8 cellular contexts compared by ENCODE assay signal in the genomic region with DNA sequence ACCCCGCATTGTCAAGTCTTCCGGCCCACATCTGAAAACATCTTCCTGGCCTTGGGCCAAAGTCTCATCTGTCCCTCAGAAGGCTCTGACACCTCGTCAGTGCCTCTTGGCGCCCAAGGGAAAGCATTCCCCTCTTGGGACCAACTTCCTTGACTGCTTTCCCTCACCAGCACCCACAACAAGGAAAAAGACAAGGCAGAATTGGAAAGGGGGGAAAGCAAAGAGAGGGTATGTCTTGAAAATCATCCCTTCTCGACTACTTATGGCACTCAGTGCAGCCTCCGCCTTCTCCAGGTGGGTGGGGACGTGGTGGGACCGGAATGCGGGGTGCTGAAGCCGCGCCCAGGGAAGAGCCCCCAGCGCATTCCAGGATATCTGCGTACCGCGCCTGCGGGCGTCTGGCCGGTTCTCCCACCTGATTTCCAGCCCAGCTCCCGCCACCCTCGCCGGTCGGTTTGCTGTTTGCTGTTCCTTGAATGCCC. TPM values are rescaled to one million over a fixed set of nuclear protein-coding genes. Genes with fewer than 3 reads are reported as not detected.
A peak's percentile ranks its signal among the peaks of the same experiment; 100 is the strongest.
DNase-seq lines count a peak whose midpoint lies in the region; ATAC-seq and TF ChIP-seq lines count a peak whose summit lies in the region.

No MANE protein-coding gene starts in this region.

- peak overlapping the region; percentile 89 for H3K4me3 ChIP-seq in ACC112 (ENCODE audit: low read depth, low read length)
- H3K4me3 ChIP-seq in lung: peak overlapping the region; percentile 55
- H3K4me3 ChIP-seq in upper lobe of left lung: peak overlapping the region; percentile 56 to 75 (median 68)

- 1% methylated on average over 22 of the region's 22 CpGs for WGBS in lung, 2 donors
- 0 to 4% methylated on average over 17 to 22 of the region's 22 CpGs for WGBS in upper lobe of left lung, 2 donors

- no peak for TF ChIP-seq EP300 in upper lobe of left lung (IDR thresholded peaks at IDR 0.05)

- H3K79me2 ChIP-seq in ACC112 (ENCODE audit: control insufficient read depth, insufficient read depth, low read length, unreplicated experiment): peaks cover 27% of the 10 kb centered on the region

- no peak for TF ChIP-seq CTCF in chondrocyte (IDR thresholded peaks at IDR 0.05)
- no peak for TF ChIP-seq CTCF in lung (IDR thresholded peaks at IDR 0.05; ENCODE audit: control extremely low read depth, extremely low read depth)
- TF ChIP-seq CTCF in upper lobe of left lung (IDR thresholded peaks at IDR 0.05): no peak

- H3K4me1 ChIP-seq in ACC112 (ENCODE audit: control insufficient read depth, insufficient read depth, low read length, unreplicated experiment) (peaks cover 25% of the 10 kb centered on the region), lung (ENCODE audit: control insufficient read depth in 2 of 2, insufficient read depth in 2 of 2, low read length in 2 of 2) (peaks cover 12 to 13% of the 10 kb centered on the region in 2 donors), upper lobe of left lung (peaks cover 60 to 85% (median 65%) of the 10 kb centered on the region in 4 donors)

- H3K36me3 ChIP-seq in ACC112 (ENCODE audit: insufficient read depth, low read length): no peaks in the 10 kb centered on the region
- peaks cover 0 to 9% of the 10 kb centered on the region in 2 donors for H3K36me3 ChIP-seq in lung (ENCODE audit: control insufficient read depth in 2 of 2, insufficient read depth in 2 of 2, low read length in 2 of 2)
- H3K36me3 ChIP-seq in upper lobe of left lung: peaks cover 0 to 28% (median 11%) of the 10 kb centered on the region in 4 donors

- DNase-seq in NCI-H774 (lab: John Stamatoyannopoulos, UW) (peak; percentile 40), chondrocyte (ENCODE audit: low spot score) (peak; percentile 86), lung (ENCODE audit: low spot score) (peak; percentile 49), upper lobe of left lung (peak; percentile 56 to 86), NCI-H1930 (lab: John Stamatoyannopoulos, UW) (no peak)
- no peak for DNase-seq in stimulated activated CD4-positive, alpha-beta T cell treated with anti-CD3 and anti-CD28 coated beads, Interleukin-4, amount 100 ng/mL, for 24 hours

- peak overlapping the region; percentile 94 for H3K27ac Mint-ChIP-seq in chondrocyte (ENCODE audit: unreplicated experiment)

- H2AFZ ChIP-seq in ACC112 (ENCODE audit: low read length, unreplicated experiment): peak overlapping the region; percentile 16

- no peaks in the 10 kb centered on the region for H3K9me3 Mint-ChIP-seq in chondrocyte (ENCODE audit: low read depth)

- no peaks in the 10 kb centered on the region for H3K27me3 Mint-ChIP-seq in chondrocyte (ENCODE audit: low read depth)

- H3K27me3 ChIP-seq in ACC112 (ENCODE audit: insufficient read depth, low read length) (no peaks in the 10 kb centered on the region), lung (ENCODE audit: control insufficient read depth, insufficient read depth) (no peaks in the 10 kb centered on the region), upper lobe of left lung (no peaks in the 10 kb centered on the region)

- ATAC-seq in GM18511 (IDR thresholded peaks at IDR 0.05; ENCODE audit: unreplicated experiment) (peak; percentile 5), lung (ENCODE audit: insufficient read depth, low FRiP score) (no peak), upper lobe of left lung (ENCODE audit: low FRiP score in 2 of 2) (no peak)

- peaks cover 73% of the 10 kb centered on the region for H3K4me1 Mint-ChIP-seq in chondrocyte (ENCODE audit: low read depth)

- H3K27ac ChIP-seq in ACC112 (ENCODE audit: low read depth, low read length) (peak overlapping the region; percentile 86), lung (ENCODE audit: low read depth in 1 of 2, low read length in 1 of 2) (peak overlapping the region; percentile 94 to 96), upper lobe of left lung (peak overlapping the region; percentile 94 to 98 (median 97))

- H3K4me3 Mint-ChIP-seq in chondrocyte (ENCODE audit: unreplicated experiment): peak overlapping the region; percentile 88

- peak in 1 of 4 donors; percentile 10 for TF ChIP-seq POLR2A in upper lobe of left lung (IDR thresholded peaks at IDR 0.05)

- H3K9me3 ChIP-seq in lung (ENCODE audit: control insufficient read depth in 2 of 2, insufficient read depth in 1 of 2, low read length in 1 of 2) (no peaks in the 10 kb centered on the region), upper lobe of left lung (no peaks in the 10 kb centered on the region)

- peaks cover 4% of the 10 kb centered on the region for H3K36me3 Mint-ChIP-seq in chondrocyte (ENCODE audit: low read depth)

RNA-seq across cellular contexts. Expression of a gene that starts 0.6 kb away (rescaled TPM):
- total RNA-seq in chondrocyte (83.5 to 87.8 TPM (median 85.6 TPM) in 3 replicates), lung (100 to 1,000 TPM in 1 of 2 donors, 10 to 100 TPM in 1; 73.4 to 141 TPM), upper lobe of left lung (100 to 1,000 TPM in 3 of 6 donors, 10 to 100 TPM in 3; 41.9 to 145 (median 102) TPM)
- polyA plus RNA-seq in lung: 100 to 1,000 TPM; 103 to 247 TPM

RNA-seq across cellular contexts. Expression of a gene that starts 3.8 kb away (rescaled TPM):
- total RNA-seq in chondrocyte (3.7 to 6.6 TPM (median 4.4 TPM) in 3 replicates), lung (10 to 100 TPM; 13.6 to 21.8 TPM), upper lobe of left lung (10 to 100 TPM in 3 of 6 donors, 1 to 10 TPM in 3; 4.7 to 17.4 (median 9.4) TPM)
- 10 to 100 TPM in 1 of 2 donors, 1 to 10 TPM in 1; 9.5 to 13.7 TPM for polyA plus RNA-seq in lung

RNA-seq across cellular contexts. Expression of a gene that starts 5.5 kb away (rescaled TPM):
- total RNA-seq in chondrocyte (24.2 to 32.5 TPM (median 30.9 TPM) in 3 replicates), lung (10 to 100 TPM; 17.7 to 48.7 TPM), upper lobe of left lung (10 to 100 TPM; 19.4 to 93.2 (median 37.6) TPM)
- 10 to 100 TPM; 41.9 to 43.2 TPM for polyA plus RNA-seq in lung

RNA-seq across cellular contexts. Expression of a gene that starts 13.6 kb away (rescaled TPM):
- total RNA-seq in chondrocyte (128 to 158 TPM (median 130 TPM) in 3 replicates), lung (100 to 1,000 TPM; 105 to 146 TPM), upper lobe of left lung (100 to 1,000 TPM; 123 to 285 (median 157) TPM)
- polyA plus RNA-seq in lung: 100 to 1,000 TPM; 206 to 230 TPM

RNA-seq across cellular contexts. Expression of a gene that starts 17.4 kb away (rescaled TPM):
- 32.1 to 36.7 TPM (median 36.2 TPM) in 3 replicates for total RNA-seq in chondrocyte
- total RNA-seq in lung: 10 to 100 TPM; 40.5 to 84.7 TPM
- polyA plus RNA-seq in lung: 10 to 100 TPM; 57.2 to 61.6 TPM
- 100 to 1,000 TPM in 4 of 6 donors, 10 to 100 TPM in 2; 43.3 to 151 (median 103) TPM for total RNA-seq in upper lobe of left lung

Comparison
In these comparisons a context has a peak if more than half of its experiments do, and no peak if none do; other contexts are left out.
1. DNase-seq: peak in NCI-H774 (single experiment), chondrocyte (single experiment), lung (single experiment) and upper lobe of left lung (2 of 2); none in stimulated activated CD4-positive, alpha-beta T cell treated with anti-CD3 and anti-CD28 coated beads, Interleukin-4, amount 100 ng/mL, for 24 hours (single experiment) and NCI-H1930 (0 of 2).
2. Peak in every context shown above with its lines, with median percentiles within 50 percentile points of each other: H3K27ac ChIP-seq and H3K4me3 ChIP-seq.